6 cellular contexts compared by ENCODE assay signal in the genomic region with DNA sequence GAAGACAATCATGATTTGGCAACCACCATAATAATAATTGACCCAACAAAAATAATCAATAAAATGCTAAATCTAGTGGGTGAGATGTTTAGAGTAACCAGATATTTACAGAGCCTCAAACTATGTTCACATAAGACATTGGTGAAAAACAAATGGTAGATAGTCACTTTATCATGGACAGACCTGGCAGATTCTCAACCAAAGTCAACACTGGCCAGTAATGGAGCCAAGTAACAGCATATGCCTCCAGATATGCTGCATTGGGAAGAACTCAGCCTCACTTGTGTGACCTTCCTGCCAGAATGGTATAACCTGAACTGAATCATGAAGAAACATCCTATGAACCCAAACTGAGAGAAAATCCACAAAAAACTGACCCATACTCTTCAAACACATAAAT. TPM values are rescaled to one million over a fixed set of nuclear protein-coding genes. Genes with fewer than 3 reads are reported as not detected.
"Had no signal": no experiment of that assay in that cellular context is flagged by ENCODE, and none has a peak within 500 bp of the region (broad histone marks: within the 10 kb centered on the region; RNA-seq: fewer than 3 reads in every experiment).

No MANE protein-coding gene starts in this region.

RNA-seq across cellular contexts. Expression of a gene that starts 53.8 kb away (rescaled TPM):
- total RNA-seq: GM23248, GM23338, H1, H4, H7, H9 had no signal
- polyA plus RNA-seq: GM23248, GM23338 had no signal
